8 cellular contexts compared by ENCODE assay signal in genomic region chr3:36124118-36124796, GRCh38.
DNase-seq lines count a peak whose midpoint lies in the region; ATAC-seq and TF ChIP-seq lines count a peak whose summit lies in the region.

No MANE protein-coding gene starts in this region.

- peak; percentile 46 for TF ChIP-seq CTCF in AG04450 (IDR thresholded peaks at IDR 0.05; ENCODE audit: low read depth, low read length)
- TF ChIP-seq CTCF in mucosa of descending colon (IDR thresholded peaks at IDR 0.05), result no peak

- CTCF ChIA-PET in AG04450 (lab: Charles Lee), result interaction anchor here (1.1 to 1.5 kb wide), 2 partner anchors 417 to 576 kb away, joined by 6 read pairs; no protein-coding TSS in a partner anchor

- no peaks in the 10 kb centered on the region for H3K27me3 ChIP-seq in AG04450 (ENCODE audit: control insufficient read depth, insufficient read depth, low read length)
- H3K27me3 ChIP-seq in aorta (ENCODE audit: control insufficient read depth in 1 of 2, insufficient read depth in 2 of 2, low read length in 1 of 2), result no peaks in the 10 kb centered on the region

- H3K36me3 ChIP-seq in mucosa of descending colon (ENCODE audit: low read depth) (no peaks in the 10 kb centered on the region), aorta (ENCODE audit: control insufficient read depth in 1 of 2, insufficient read depth in 2 of 2, low read length in 1 of 2) (no peaks in the 10 kb centered on the region)

- 55 to 66% methylated on average over 2 of the region's 2 CpGs for WGBS in aorta, 2 donors

- ATAC-seq in mucosa of descending colon, result no peak
- ATAC-seq in HG03521 (IDR thresholded peaks at IDR 0.05; ENCODE audit: unreplicated experiment), result no peak
- ATAC-seq in aorta (ENCODE audit: low FRiP score), result no peak

- POLR2A ChIA-PET in AG04450 (lab: Yijun Ruan, JAX), result no interaction called here

- intact Hi-C loops in mucosa of descending colon (cut with DNase I, micrococcal nuclease), result no loop called here
- intact Hi-C loops in aorta (cut with DNase I), result no loop called here

- H3K9me3 ChIP-seq in AG04450 (ENCODE audit: control insufficient read depth, insufficient read depth, low read length) (no peaks in the 10 kb centered on the region), mucosa of descending colon (no peaks in the 10 kb centered on the region), aorta (ENCODE audit: control insufficient read depth, low read length) (peaks cover 4% of the 10 kb centered on the region)

- DNase-seq in AG04450 (ENCODE audit: low read depth, low spot score) (no peak), HPDE6-E6E7 (ENCODE audit: extremely low spot score) (peak; percentile 11), T1000 (lab: John Stamatoyannopoulos, UW) (peak; percentile 59), iPS DF 4.7 (ENCODE audit: extremely low read depth, low spot score) (peak; percentile 36), mucosa of descending colon (no peak), aorta (no peak)
- no peak for DNase-seq in activated CD4-positive, CD25-positive, alpha-beta regulatory T cell treated with anti-CD3 and anti-CD28 coated beads, Interleukin-2, amount 50 U/mL, for 72 hours

- H3K4me3 ChIP-seq in AG04450 (ENCODE audit: low read depth, low read length), result no peak overlapping the region
- no peak overlapping the region for H3K4me3 ChIP-seq in mucosa of descending colon
- H3K4me3 ChIP-seq in aorta (ENCODE audit: low read length in 2 of 2), result no peak overlapping the region

- no peaks in the 10 kb centered on the region for H3K4me1 ChIP-seq in mucosa of descending colon (ENCODE audit: low read depth)
- no peaks in the 10 kb centered on the region for H3K4me1 ChIP-seq in aorta (ENCODE audit: control insufficient read depth in 1 of 2, insufficient read depth in 2 of 2, low read length in 2 of 2)

- H3K27ac ChIP-seq in AG04450 (ENCODE audit: low read depth, low read length) (no peak overlapping the region), aorta (ENCODE audit: low read depth in 1 of 2, low read length in 2 of 2) (no peak overlapping the region)

Comparison
In these comparisons a context has a peak if more than half of its experiments do, and no peak if none do; other contexts are left out.
1. DNase-seq: peak in HPDE6-E6E7 (single experiment), T1000 (single experiment) and iPS DF 4.7 (single experiment); none in AG04450 (single experiment), mucosa of descending colon (0 of 3), activated CD4-positive, CD25-positive, alpha-beta regulatory T cell treated with anti-CD3 and anti-CD28 coated beads, Interleukin-2, amount 50 U/mL, for 72 hours (single experiment) and aorta (0 of 2).